Comparison of ENCODE assay signal across 30 cellular contexts in genomic region chr15:88490036-88490435, GRCh38.
"Had no signal": no experiment of that assay in that cellular context is flagged by ENCODE, and none has a peak within 500 bp of the region (broad histone marks: within the 10 kb centered on the region; RNA-seq: fewer than 3 reads in every experiment).

No MANE protein-coding gene starts in this region.

- H3K27ac Mint-ChIP-seq: immature natural killer cell; mesothelial cell of epicardium; naive thymus-derived CD8-positive, alpha-beta T cell; progenitor cell of endocrine pancreas; stimulated activated naive CD8-positive, alpha-beta T cell treated with anti-CD3 and anti-CD28 coated beads, Interleukin-15, Interleukin-2, amounts not matched to agents 100 ng/mL and 50 ng/mL, for 24 hours; type B pancreatic cell had no signal

- H3K9me3 ChIP-seq: left lung, lower lobe of right lung, neutrophil, ovary, right atrium auricular region, right lobe of liver, suprapubic skin, thoracic aorta, tibial artery, uterus had no signal

- H3K4me3 ChIP-seq: left lung, lower lobe of right lung, ovary, right atrium auricular region, right lobe of liver, skin epidermis, suprapubic skin, thoracic aorta, tibial artery, uterus had no signal

- H3K4me1 Mint-ChIP-seq: immature natural killer cell had no signal

- H3K36me3 ChIP-seq: left lung, lower lobe of right lung, neutrophil, ovary, right atrium auricular region, right lobe of liver, thoracic aorta, uterus had no signal

- DNase-seq: hypothalamus; immature natural killer cell; kidney; left colon; left lung; lower lobe of right lung; mammary epithelial cell; mesenchymal stem cell; naive thymus-derived CD8-positive, alpha-beta T cell; occipital lobe; ovary; right lobe of liver; stimulated activated CD4-positive, alpha-beta T cell treated with anti-CD3 and anti-CD28 coated beads, Interleukin-12 subunit alpha, Interleukin-12 subunit beta, amount 100 ng/mL, for 4 hours; stimulated activated CD4-positive, alpha-beta T cell treated with anti-CD3 and anti-CD28 coated beads, Interleukin-15, amount 100 ng/mL, for 24 hours; stimulated activated CD4-positive, alpha-beta T cell treated with anti-CD3 and anti-CD28 coated beads, Interleukin-2, amount 100 ng/mL, for 24 hours; stimulated activated CD4-positive, alpha-beta T cell treated with anti-CD3 and anti-CD28 coated beads, Interleukin-4, amount 100 ng/mL, for 1 hour; stimulated activated naive CD4-positive, alpha-beta T cell; tibial artery; uterus had no signal

- ATAC-seq: left colon; left lung; lower lobe of right lung; naive thymus-derived CD8-positive, alpha-beta T cell; right lobe of liver had no signal

- H3K36me3 Mint-ChIP-seq: mesothelial cell of epicardium had no signal

- H3K4me3 Mint-ChIP-seq: immature natural killer cell; mesothelial cell of epicardium; naive thymus-derived CD8-positive, alpha-beta T cell; neural crest cell; stimulated activated naive CD8-positive, alpha-beta T cell treated with anti-CD3 and anti-CD28 coated beads, Interleukin-15, Interleukin-2, amounts not matched to agents 100 ng/mL and 50 ng/mL, for 24 hours; type B pancreatic cell had no signal

- H3K4me1 ChIP-seq: left lung, lower lobe of right lung, right atrium auricular region, right lobe of liver, suprapubic skin, tibial artery, uterus had no signal

- H3K27ac ChIP-seq: left lung, lower lobe of right lung, neutrophil, ovary, right atrium auricular region, right lobe of liver, skin epidermis, suprapubic skin, thoracic aorta, tibial artery, uterus had no signal

- H3K9me3 Mint-ChIP-seq: immature natural killer cell; mesothelial cell of epicardium; naive thymus-derived CD8-positive, alpha-beta T cell; nephron; neural crest cell; stimulated activated naive CD8-positive, alpha-beta T cell treated with anti-CD3 and anti-CD28 coated beads, Interleukin-15, Interleukin-2, amounts not matched to agents 100 ng/mL and 50 ng/mL, for 24 hours; type B pancreatic cell had no signal

- H3K27me3 ChIP-seq: left lung, neutrophil, ovary, right atrium auricular region, right lobe of liver, suprapubic skin, tibial artery, uterus had no signal
